Comparison of ENCODE assay signal across 1 cellular context in the genomic region with DNA sequence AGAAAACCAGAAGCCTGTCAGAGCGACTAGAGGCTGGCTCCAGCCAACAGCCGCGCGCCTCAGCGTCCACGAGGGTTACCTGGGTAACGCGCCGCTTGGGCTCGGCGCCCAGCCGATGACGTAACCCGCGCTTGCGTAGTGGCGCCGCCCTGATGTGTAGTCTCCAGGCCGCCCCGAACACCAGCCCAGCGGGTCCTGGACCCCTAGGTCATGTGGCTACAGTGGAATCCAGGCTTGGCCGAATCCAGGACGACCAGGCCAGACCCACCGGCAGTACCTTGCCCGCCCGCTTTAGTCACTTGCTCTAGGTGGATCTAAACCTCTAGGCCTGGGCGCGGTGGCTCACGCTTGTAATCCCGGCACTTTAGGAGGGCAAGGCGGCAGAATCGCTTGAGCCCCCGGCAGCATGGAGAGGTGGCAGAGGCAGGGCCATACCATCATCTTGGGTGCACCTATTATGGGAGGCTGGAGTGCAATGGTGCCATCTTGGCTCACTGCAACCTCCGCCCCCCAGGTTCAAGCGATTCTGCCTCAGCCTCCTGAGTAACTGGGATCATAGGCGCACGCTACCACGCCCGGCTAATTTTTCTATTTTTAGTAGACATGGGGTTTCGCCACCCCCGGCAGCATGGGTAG.
TF ChIP-seq lines count a peak whose summit lies in the region.

No MANE protein-coding gene starts in this region.

TF ChIP-seq in GM23338, 12 proteins besides CTCF, POLR2A, EP300 and RAD21 (continued from another document):
- TF ChIP-seq, protein P1, sequence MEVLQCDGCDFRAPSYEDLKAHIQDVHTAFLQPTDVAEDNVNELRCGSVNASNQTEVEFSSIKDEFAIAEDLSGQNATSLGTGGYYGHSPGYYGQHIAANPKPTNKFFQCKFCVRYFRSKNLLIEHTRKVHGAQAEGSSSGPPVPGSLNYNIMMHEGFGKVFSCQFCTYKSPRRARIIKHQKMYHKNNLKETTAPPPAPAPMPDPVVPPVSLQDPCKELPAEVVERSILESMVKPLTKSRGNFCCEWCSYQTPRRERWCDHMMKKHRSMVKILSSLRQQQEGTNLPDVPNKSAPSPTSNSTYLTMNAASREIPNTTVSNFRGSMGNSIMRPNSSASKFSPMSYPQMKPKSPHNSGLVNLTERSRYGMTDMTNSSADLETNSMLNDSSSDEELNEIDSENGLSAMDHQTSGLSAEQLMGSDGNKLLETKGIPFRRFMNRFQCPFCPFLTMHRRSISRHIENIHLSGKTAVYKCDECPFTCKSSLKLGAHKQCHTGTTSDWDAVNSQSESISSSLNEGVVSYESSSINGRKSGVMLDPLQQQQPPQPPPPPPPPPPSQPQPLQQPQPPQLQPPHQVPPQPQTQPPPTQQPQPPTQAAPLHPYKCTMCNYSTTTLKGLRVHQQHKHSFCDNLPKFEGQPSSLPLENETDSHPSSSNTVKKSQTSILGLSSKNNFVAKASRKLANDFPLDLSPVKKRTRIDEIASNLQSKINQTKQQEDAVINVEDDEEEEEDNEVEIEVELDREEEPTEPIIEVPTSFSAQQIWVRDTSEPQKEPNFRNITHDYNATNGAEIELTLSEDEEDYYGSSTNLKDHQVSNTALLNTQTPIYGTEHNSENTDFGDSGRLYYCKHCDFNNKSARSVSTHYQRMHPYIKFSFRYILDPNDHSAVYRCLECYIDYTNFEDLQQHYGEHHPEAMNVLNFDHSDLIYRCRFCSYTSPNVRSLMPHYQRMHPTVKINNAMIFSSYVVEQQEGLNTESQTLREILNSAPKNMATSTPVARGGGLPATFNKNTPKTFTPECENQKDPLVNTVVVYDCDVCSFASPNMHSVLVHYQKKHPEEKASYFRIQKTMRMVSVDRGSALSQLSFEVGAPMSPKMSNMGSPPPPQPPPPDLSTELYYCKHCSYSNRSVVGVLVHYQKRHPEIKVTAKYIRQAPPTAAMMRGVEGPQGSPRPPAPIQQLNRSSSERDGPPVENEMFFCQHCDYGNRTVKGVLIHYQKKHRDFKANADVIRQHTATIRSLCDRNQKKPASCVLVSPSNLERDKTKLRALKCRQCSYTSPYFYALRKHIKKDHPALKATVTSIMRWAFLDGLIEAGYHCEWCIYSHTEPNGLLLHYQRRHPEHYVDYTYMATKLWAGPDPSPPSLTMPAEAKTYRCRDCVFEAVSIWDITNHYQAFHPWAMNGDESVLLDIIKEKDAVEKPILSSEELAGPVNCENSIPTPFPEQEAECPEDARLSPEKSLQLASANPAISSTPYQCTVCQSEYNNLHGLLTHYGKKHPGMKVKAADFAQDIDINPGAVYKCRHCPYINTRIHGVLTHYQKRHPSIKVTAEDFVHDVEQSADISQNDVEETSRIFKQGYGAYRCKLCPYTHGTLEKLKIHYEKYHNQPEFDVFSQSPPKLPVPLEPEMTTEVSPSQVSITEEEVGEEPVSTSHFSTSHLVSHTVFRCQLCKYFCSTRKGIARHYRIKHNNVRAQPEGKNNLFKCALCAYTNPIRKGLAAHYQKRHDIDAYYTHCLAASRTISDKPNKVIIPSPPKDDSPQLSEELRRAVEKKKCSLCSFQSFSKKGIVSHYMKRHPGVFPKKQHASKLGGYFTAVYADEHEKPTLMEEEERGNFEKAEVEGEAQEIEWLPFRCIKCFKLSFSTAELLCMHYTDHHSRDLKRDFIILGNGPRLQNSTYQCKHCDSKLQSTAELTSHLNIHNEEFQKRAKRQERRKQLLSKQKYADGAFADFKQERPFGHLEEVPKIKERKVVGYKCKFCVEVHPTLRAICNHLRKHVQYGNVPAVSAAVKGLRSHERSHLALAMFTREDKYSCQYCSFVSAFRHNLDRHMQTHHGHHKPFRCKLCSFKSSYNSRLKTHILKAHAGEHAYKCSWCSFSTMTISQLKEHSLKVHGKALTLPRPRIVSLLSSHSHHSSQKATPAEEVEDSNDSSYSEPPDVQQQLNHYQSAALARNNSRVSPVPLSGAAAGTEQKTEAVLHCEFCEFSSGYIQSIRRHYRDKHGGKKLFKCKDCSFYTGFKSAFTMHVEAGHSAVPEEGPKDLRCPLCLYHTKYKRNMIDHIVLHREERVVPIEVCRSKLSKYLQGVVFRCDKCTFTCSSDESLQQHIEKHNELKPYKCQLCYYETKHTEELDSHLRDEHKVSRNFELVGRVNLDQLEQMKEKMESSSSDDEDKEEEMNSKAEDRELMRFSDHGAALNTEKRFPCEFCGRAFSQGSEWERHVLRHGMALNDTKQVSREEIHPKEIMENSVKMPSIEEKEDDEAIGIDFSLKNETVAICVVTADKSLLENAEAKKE (CRISPR knock-in tag; IDR thresholded peaks at IDR 0.05) = no peak
- TF ChIP-seq ZNF114 (CRISPR knock-in tag; IDR thresholded peaks at IDR 0.05) = no peak
- no peak for TF ChIP-seq JUNB (IDR thresholded peaks at IDR 0.05; ENCODE audit: unreplicated experiment)
- TF ChIP-seq EZH2 (IDR thresholded peaks at IDR 0.05; ENCODE audit: low read depth, unreplicated experiment) = no peak
TF ChIP-seq in GM23338: peak in this region for 1.
